Comparison of ENCODE assay signal across 1 cellular context in the genomic region with DNA sequence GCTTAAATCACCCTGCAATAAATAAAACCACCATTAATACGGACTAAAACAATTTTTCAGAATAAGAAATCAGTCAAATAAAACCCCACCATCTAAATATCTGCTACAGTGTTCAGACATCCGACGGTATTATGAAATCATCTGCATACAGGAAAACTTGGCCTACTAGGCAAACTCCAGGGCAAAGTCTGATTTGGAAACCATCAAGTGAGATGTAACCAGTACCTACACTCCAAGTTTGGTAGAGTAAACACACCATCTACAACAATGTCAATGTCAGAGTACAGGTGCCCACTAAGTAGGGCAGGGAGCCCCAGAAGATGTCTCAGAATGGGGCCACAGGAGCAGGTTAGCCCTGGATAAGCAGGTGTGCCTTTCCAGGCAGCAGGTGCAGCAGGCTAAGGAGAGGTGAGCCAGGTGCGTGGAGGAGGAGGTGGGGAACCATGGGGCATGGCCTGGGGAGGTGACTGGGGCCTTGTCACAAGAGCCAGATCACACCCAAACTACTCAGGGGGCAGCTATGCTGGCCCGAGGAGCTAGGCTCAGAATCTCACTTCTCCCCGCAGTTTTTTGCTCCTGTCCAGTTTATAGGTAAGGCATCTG.
TF ChIP-seq lines count a peak whose summit lies in the region.

No MANE protein-coding gene starts in this region.

TF ChIP-seq in HepG2, 621 proteins besides CTCF, POLR2A, EP300 and RAD21 (continued from another document):
- TF ChIP-seq, protein P1, sequence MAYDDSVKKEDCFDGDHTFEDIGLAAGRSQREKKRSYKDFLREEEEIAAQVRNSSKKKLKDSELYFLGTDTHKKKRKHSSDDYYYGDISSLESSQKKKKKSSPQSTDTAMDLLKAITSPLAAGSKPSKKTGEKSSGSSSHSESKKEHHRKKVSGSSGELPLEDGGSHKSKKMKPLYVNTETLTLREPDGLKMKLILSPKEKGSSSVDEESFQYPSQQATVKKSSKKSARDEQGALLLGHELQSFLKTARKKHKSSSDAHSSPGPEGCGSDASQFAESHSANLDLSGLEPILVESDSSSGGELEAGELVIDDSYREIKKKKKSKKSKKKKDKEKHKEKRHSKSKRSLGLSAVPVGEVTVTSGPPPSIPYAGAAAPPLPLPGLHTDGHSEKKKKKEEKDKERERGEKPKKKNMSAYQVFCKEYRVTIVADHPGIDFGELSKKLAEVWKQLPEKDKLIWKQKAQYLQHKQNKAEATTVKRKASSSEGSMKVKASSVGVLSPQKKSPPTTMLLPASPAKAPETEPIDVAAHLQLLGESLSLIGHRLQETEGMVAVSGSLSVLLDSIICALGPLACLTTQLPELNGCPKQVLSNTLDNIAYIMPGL (CRISPR knock-in tag; IDR thresholded peaks at IDR 0.05; ENCODE audit: borderline replicate concordance in 1 of 2, low read depth in 1 of 2) = 0 out of 4 replicates have a peak, but pooled peaks of 1 of the 2 experiments have one; percentile 25
- TF ChIP-seq ZNF224 (CRISPR knock-in tag; IDR thresholded peaks at IDR 0.05) = no peak
- TF ChIP-seq, protein P2, sequence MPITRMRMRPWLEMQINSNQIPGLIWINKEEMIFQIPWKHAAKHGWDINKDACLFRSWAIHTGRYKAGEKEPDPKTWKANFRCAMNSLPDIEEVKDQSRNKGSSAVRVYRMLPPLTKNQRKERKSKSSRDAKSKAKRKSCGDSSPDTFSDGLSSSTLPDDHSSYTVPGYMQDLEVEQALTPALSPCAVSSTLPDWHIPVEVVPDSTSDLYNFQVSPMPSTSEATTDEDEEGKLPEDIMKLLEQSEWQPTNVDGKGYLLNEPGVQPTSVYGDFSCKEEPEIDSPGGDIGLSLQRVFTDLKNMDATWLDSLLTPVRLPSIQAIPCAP (CRISPR knock-in tag; IDR thresholded peaks at IDR 0.05; ENCODE audit: low read depth) = no peak
- TF ChIP-seq HHEX (CRISPR knock-in tag; IDR thresholded peaks at IDR 0.05) = no peak
- no peak for TF ChIP-seq ZNF101 (CRISPR knock-in tag; IDR thresholded peaks at IDR 0.05; ENCODE audit: borderline replicate concordance, low read depth)
